In genomic region chr16:46648656-46649055, GRCh38 we compare ENCODE assay signal across 31 cellular contexts. TPM values are rescaled to one million over a fixed set of nuclear protein-coding genes. Genes with fewer than 3 reads are reported as not detected.
DNase-seq lines count a peak whose midpoint lies in the region; ATAC-seq and TF ChIP-seq lines count a peak whose summit lies in the region.
"Had no signal": no experiment of that assay in that cellular context is flagged by ENCODE, and none has a peak within 500 bp of the region (broad histone marks: within the 10 kb centered on the region; RNA-seq: fewer than 3 reads in every experiment).

No MANE protein-coding gene starts in this region.

- H3K27me3 ChIP-seq in NT2/D1 (ENCODE audit: insufficient read depth, insufficient read length), result no peaks in the 10 kb centered on the region
- H3K27me3 ChIP-seq: left lung, right atrium auricular region had no signal

- H3K27ac Mint-ChIP-seq in WTC11, result no peak overlapping the region
- H3K27ac Mint-ChIP-seq in type B pancreatic cell, result no peak overlapping the region
- H3K27ac Mint-ChIP-seq: activated B cell treated with CpG ODN at 0.5 μM for 24 hours; activated naive CD8-positive, alpha-beta T cell; activated T-helper 2 cell treated with anti-CD3 and anti-CD28 coated beads, Interferon-gamma antibody, Interleukin-2, Interleukin-4, amounts not matched to agents 10 μg/mL and 5 μg/mL and 100 μg/mL, durations not matched to agents 14 hours and 24 hours and 36 hours; CD8-positive, alpha-beta T cell; natural killer cell; T-helper 2 cell treated with Interferon-gamma antibody and Interleukin-4, amounts not matched to agents 5 μg/mL and 100 μg/mL, for 36 hours had no signal

- H3K9me3 Mint-ChIP-seq in WTC11 (peaks cover 28% of the 10 kb centered on the region), type B pancreatic cell (no peaks in the 10 kb centered on the region)

- CTCF ChIA-PET in WTC11 (lab: Charles Lee), result interaction anchor here (0.6 to 1.4 kb wide), 10 partner anchors 16 to 160 kb away, joined by 3 to 8 read pairs (median 3); no protein-coding TSS in a partner anchor

- no peaks in the 10 kb centered on the region for H3K9me3 ChIP-seq in NT2/D1 (ENCODE audit: insufficient read depth, low read length)
- H3K9me3 ChIP-seq: right atrium auricular region had no signal

- TF ChIP-seq CTCF in WTC11 (IDR thresholded peaks at IDR 0.05) (no peak), type B pancreatic cell (conservative IDR thresholded peaks at IDR 0.05) (peak; percentile 38), lower leg skin (IDR thresholded peaks at IDR 0.05) (no peak)

- H3K4me3 Mint-ChIP-seq in WTC11 (no peak overlapping the region), type B pancreatic cell (no peak overlapping the region)
- H3K4me3 Mint-ChIP-seq: activated B cell treated with CpG ODN at 0.5 μM for 24 hours; activated naive CD8-positive, alpha-beta T cell; CD8-positive, alpha-beta T cell; natural killer cell; T-helper 2 cell treated with Interferon-gamma antibody and Interleukin-4, amounts not matched to agents 5 μg/mL and 100 μg/mL, for 36 hours had no signal

- ATAC-seq in WTC11, result peak; percentile 89
- ATAC-seq in GM18868 (IDR thresholded peaks at IDR 0.05; ENCODE audit: unreplicated experiment), result no peak
- ATAC-seq: CD8-positive, alpha-beta T cell; natural killer cell had no signal

- peaks cover 13% of the 10 kb centered on the region for H3K27me3 Mint-ChIP-seq in WTC11 (ENCODE audit: low read depth)
- H3K27me3 Mint-ChIP-seq in type B pancreatic cell, result no peaks in the 10 kb centered on the region
- H3K27me3 Mint-ChIP-seq: activated B cell treated with CpG ODN at 0.5 μM for 24 hours had no signal

- intact Hi-C loops in lower leg skin (cut with DNase I; ENCODE audit: low total_unique reads), result no loop called here

- no peak overlapping the region for H3K9ac ChIP-seq in NT2/D1 (ENCODE audit: insufficient read length, low read depth)
- H3K9ac ChIP-seq: parathyroid adenoma had no signal

- H3K36me3 ChIP-seq in NT2/D1 (ENCODE audit: insufficient read depth, insufficient read length, low read length), result no peaks in the 10 kb centered on the region
- H3K36me3 ChIP-seq: right atrium auricular region, thoracic aorta had no signal

- H3K4me1 Mint-ChIP-seq in WTC11 (peaks cover 4% of the 10 kb centered on the region; the same call in 1 of the 2 replicates), type B pancreatic cell (ENCODE audit: unreplicated experiment) (no peaks in the 10 kb centered on the region)
- H3K4me1 Mint-ChIP-seq: activated B cell treated with CpG ODN at 0.5 μM for 24 hours, natural killer cell had no signal

- peak; percentile 59 for DNase-seq in NT2/D1 (ENCODE audit: low read depth, low spot score)
- peak; percentile 35 for DNase-seq in WTC11 (ENCODE audit: low spot score)
- DNase-seq in iPS-NIHi7 (ENCODE audit: extremely low spot score), result peak; percentile 31
- no peak for DNase-seq in type B pancreatic cell (ENCODE audit: extremely low spot score, unreplicated experiment)
- DNase-seq in lower leg skin (ENCODE audit: low spot score in 2 of 2), result no peak
- DNase-seq in NCI-H446 (lab: John Stamatoyannopoulos, UW), result no peak
- DNase-seq: activated B cell treated with CpG ODN at 0.5 μM for 24 hours; activated CD4-positive, alpha-beta T cell treated with anti-CD3 and anti-CD28 coated beads, Interleukin-2, amount 50 U/mL, for 48 hours; AML-193; aorta; caudate nucleus; CD8-positive, alpha-beta T cell; dermis blood vessel endothelial cell; DMS79; GF-D8; left lung; midbrain; natural killer cell; NCI-H1092 treated with DMSO at 0.1 percent for 48 hours; NCI-H2081; NCI-H226; NCI-H748 treated with DMSO at 0.1 percent for 48 hours; RPMI8226; stimulated activated naive CD4-positive, alpha-beta T cell treated with Interleukin-2 at 50 U/mL for 16 hours had no signal

- no peak for TF ChIP-seq POLR2A in lower leg skin (IDR thresholded peaks at IDR 0.05)

- no peaks in the 10 kb centered on the region for H3K36me3 Mint-ChIP-seq in WTC11
- H3K36me3 Mint-ChIP-seq in type B pancreatic cell, result peaks cover 4% of the 10 kb centered on the region

- H3K4me1 ChIP-seq in NT2/D1 (ENCODE audit: insufficient read depth, insufficient read length), result no peaks in the 10 kb centered on the region
- H3K4me1 ChIP-seq: left lung, parathyroid adenoma, right atrium auricular region had no signal

- POLR2A ChIA-PET in WTC11 (lab: Charles Lee), result no interaction called here

- 91% methylated on average over 8 of the region's 8 CpGs for WGBS in lower leg skin, 2 donors

- no peak overlapping the region for H3K4me3 ChIP-seq in NT2/D1 (ENCODE audit: insufficient read length, low read depth)
- no peak overlapping the region for H3K4me3 ChIP-seq in lower leg skin (ENCODE audit: low read depth, poor library complexity, severe bottlenecking)
- H3K4me3 ChIP-seq: left lung, thoracic aorta had no signal

TF ChIP-seq in WTC11, 78 proteins besides CTCF, POLR2A, EP300 and RAD21:
- TF ChIP-seq, protein P1, sequence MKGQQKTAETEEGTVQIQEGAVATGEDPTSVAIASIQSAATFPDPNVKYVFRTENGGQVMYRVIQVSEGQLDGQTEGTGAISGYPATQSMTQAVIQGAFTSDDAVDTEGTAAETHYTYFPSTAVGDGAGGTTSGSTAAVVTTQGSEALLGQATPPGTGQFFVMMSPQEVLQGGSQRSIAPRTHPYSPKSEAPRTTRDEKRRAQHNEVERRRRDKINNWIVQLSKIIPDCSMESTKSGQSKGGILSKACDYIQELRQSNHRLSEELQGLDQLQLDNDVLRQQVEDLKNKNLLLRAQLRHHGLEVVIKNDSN (CRISPR knock-in tag; IDR thresholded peaks at IDR 0.05), result no peak
- TF ChIP-seq, protein P2, sequence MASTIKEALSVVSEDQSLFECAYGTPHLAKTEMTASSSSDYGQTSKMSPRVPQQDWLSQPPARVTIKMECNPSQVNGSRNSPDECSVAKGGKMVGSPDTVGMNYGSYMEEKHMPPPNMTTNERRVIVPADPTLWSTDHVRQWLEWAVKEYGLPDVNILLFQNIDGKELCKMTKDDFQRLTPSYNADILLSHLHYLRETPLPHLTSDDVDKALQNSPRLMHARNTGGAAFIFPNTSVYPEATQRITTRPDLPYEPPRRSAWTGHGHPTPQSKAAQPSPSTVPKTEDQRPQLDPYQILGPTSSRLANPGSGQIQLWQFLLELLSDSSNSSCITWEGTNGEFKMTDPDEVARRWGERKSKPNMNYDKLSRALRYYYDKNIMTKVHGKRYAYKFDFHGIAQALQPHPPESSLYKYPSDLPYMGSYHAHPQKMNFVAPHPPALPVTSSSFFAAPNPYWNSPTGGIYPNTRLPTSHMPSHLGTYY (CRISPR knock-in tag; IDR thresholded peaks at IDR 0.05), result no peak
- no peak for TF ChIP-seq ZBTB21 (CRISPR knock-in tag; IDR thresholded peaks at IDR 0.05; ENCODE audit: borderline replicate concordance)

RNA-seq across cellular contexts. Expression of gene SHCBP1, which starts 27.5 kb away (rescaled TPM):
- total RNA-seq in WTC11 (2021) (15.4 to 20.2 TPM (median 15.7 TPM) in 3 replicates), type B pancreatic cell (ENCODE audit: low replicate concordance) (5.4 and 12.7 TPM in 2 replicates), lower leg skin (1 to 10 TPM in 3 of 4 donors, under 1 TPM in 1; 0.76 to 1.4 (median 1.3) TPM)

RNA-seq across cellular contexts. Expression of gene VPS35, which starts 40.3 kb away (rescaled TPM):
- total RNA-seq in WTC11 (2021) (59.2 to 72.1 TPM (median 62.1 TPM) in 3 replicates), type B pancreatic cell (ENCODE audit: low replicate concordance) (125 and 150 TPM in 2 replicates), lower leg skin (10 to 100 TPM; 37.2 to 77.0 (median 64.4) TPM)

RNA-seq across cellular contexts. Expression of gene ORC6, which starts 40.8 kb away (rescaled TPM):
- 71.8 to 76.1 TPM (median 71.9 TPM) in 3 replicates for total RNA-seq in WTC11 (2021)
- total RNA-seq in type B pancreatic cell (ENCODE audit: low replicate concordance), result 20.7 and 48.8 TPM in 2 replicates
- total RNA-seq in lower leg skin, result 1 to 10 TPM in 2 of 4 donors, under 1 TPM in 1, not detected in 1; 0.49 to 1.5 (median 1.2) TPM

Comparison
In these comparisons a context has a peak if more than half of its experiments do, and no peak if none do; other contexts are left out.
1. DNase-seq: peak in NT2/D1 (single experiment), WTC11 (single experiment) and iPS-NIHi7 (single experiment); none in type B pancreatic cell (single experiment), lower leg skin (0 of 2) and NCI-H446 (0 of 2).